ENCODE assay signal across 8 cellular contexts in the genomic region with DNA sequence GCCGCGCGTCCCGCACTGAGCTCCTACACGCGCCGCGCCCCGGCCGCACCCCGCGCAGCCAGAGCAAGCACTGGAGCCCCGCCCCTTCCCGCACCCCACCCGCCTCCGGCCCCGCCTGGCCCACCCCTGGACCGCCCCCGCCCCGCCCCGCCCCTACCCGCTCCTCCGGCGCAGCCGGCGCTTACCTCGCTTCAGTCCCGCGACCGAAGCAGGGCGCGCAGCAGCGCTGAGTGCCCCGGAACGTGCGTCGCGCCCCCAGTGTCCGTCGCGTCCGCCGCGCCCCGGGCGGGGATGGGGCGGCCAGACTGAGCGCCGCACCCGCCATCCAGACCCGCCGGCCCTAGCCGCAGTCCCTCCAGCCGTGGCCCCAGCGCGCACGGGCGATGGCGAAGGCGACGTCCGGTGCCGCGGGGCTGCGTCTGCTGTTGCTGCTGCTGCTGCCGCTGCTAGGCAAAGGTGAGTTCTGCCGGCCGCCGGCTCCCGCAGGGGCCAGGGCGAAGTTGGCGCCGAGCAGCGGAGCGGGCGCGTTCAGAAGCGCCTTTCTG. TPM values are rescaled to one million over a fixed set of nuclear protein-coding genes. Genes with fewer than 3 reads are reported as not detected.
DNase-seq lines count a peak whose midpoint lies in the region; ATAC-seq and TF ChIP-seq lines count a peak whose summit lies in the region.

Gene RET (plus strand): TSS at position 194 of the 545 bp plus-strand sequence. CDS start 190 bp downstream, at position 384.

- H3K9ac ChIP-seq in MM.1S (ENCODE audit: low read length) = no peak within 1 kb of the TSS

- H3K9me2 ChIP-seq in MM.1S (replicated peaks; ENCODE audit: insufficient read depth, low read length) = no peaks in the 10 kb centered on the region

- H3K9me3 Mint-ChIP-seq in stimulated activated effector memory CD8-positive, alpha-beta T cell treated with anti-CD3 and anti-CD28 coated beads, Interleukin-12 subunit alpha, Interleukin-12 subunit beta, amount 100 ng/mL, for 72 hours = no peaks in the 10 kb centered on the region

- no peaks in the 10 kb centered on the region for H3K9me3 ChIP-seq in ascending aorta
- H3K9me3 ChIP-seq in MM.1S (replicated peaks; ENCODE audit: insufficient read depth, low read length) = no peaks in the 10 kb centered on the region

- peak within 1 kb of the TSS; percentile 49 for H3K4me3 Mint-ChIP-seq in stimulated activated effector memory CD8-positive, alpha-beta T cell treated with anti-CD3 and anti-CD28 coated beads, Interleukin-12 subunit alpha, Interleukin-12 subunit beta, amount 100 ng/mL, for 72 hours

- no peaks in the 10 kb centered on the region for H3K36me3 Mint-ChIP-seq in stimulated activated effector memory CD8-positive, alpha-beta T cell treated with anti-CD3 and anti-CD28 coated beads, Interleukin-12 subunit alpha, Interleukin-12 subunit beta, amount 100 ng/mL, for 72 hours

- H3K4me2 ChIP-seq in MM.1S (ENCODE audit: low read depth, low read length) = no peak within 1 kb of the TSS

- no peaks in the 10 kb centered on the region for H3F3A ChIP-seq in MM.1S (ENCODE audit: insufficient read depth, low read length)

- TF ChIP-seq CTCF in ascending aorta (IDR thresholded peaks at IDR 0.05) (no peak), MM.1S (IDR thresholded peaks at IDR 0.05; ENCODE audit: low read length) (no peak)

- no peak within 1 kb of the TSS for H2AFZ ChIP-seq in MM.1S (ENCODE audit: low read length)

- peak; percentile 58 for DNase-seq in AG08396 (ENCODE audit: low spot score)
- DNase-seq in H7 = peak; percentile 99
- no peak for DNase-seq in ascending aorta (ENCODE audit: low spot score in 2 of 2)
- peak; percentile 95 for DNase-seq in iPS-NIHi11 (ENCODE audit: low spot score)
- DNase-seq in stimulated activated effector memory CD8-positive, alpha-beta T cell treated with anti-CD3 and anti-CD28 coated beads, Interleukin-12 subunit alpha, Interleukin-12 subunit beta, amount 100 ng/mL, for 72 hours (ENCODE audit: low spot score in 2 of 2) = peak in 1 of 2 donors; percentile 54
- DNase-seq in MM.1S = no peak
- no peak for DNase-seq in posterior vena cava (ENCODE audit: low spot score)

- peaks cover 0 to 4% of the 10 kb centered on the region in 2 donors for H3K4me1 ChIP-seq in ascending aorta
- H3K4me1 ChIP-seq in MM.1S (ENCODE audit: low read length) = no peaks in the 10 kb centered on the region

- intact Hi-C loops in ascending aorta (cut with DNase I) (no loop called here), posterior vena cava (cut with DNase I) (no loop called here)

- H3K27me3 ChIP-seq in H7 (ENCODE audit: control insufficient read depth, insufficient read depth, low read length) = peaks cover 38% of the 10 kb centered on the region
- H3K27me3 ChIP-seq in ascending aorta = peaks cover 8% of the 10 kb centered on the region
- 0 out of 2 replicates have a peak, but pooled peaks cover 8% of the 10 kb centered on the region for H3K27me3 ChIP-seq in MM.1S (replicated peaks; ENCODE audit: insufficient read depth, low read length)

- H3K4me3 ChIP-seq in H7 (ENCODE audit: insufficient read depth, low read depth, low read length) (peak within 1 kb of the TSS; percentile 66), ascending aorta (peak within 1 kb of the TSS; percentile 50 to 62), MM.1S (ENCODE audit: low read length) (no peak within 1 kb of the TSS)

- no peak within 1 kb of the TSS for H3K27ac Mint-ChIP-seq in stimulated activated effector memory CD8-positive, alpha-beta T cell treated with anti-CD3 and anti-CD28 coated beads, Interleukin-12 subunit alpha, Interleukin-12 subunit beta, amount 100 ng/mL, for 72 hours

- H3K4me1 Mint-ChIP-seq in stimulated activated effector memory CD8-positive, alpha-beta T cell treated with anti-CD3 and anti-CD28 coated beads, Interleukin-12 subunit alpha, Interleukin-12 subunit beta, amount 100 ng/mL, for 72 hours = peaks cover 8% of the 10 kb centered on the region

- H3K36me3 ChIP-seq in H7 (replicated peaks; ENCODE audit: control insufficient read depth, insufficient read depth, low read length) (no peaks in the 10 kb centered on the region), ascending aorta (no peaks in the 10 kb centered on the region), MM.1S (replicated peaks; ENCODE audit: insufficient read depth, low read length) (no peaks in the 10 kb centered on the region)

- H3K79me2 ChIP-seq in MM.1S (ENCODE audit: low read length) = no peaks in the 10 kb centered on the region

- no peaks in the 10 kb centered on the region for H4K20me1 ChIP-seq in MM.1S (ENCODE audit: insufficient read depth, low read length)

- ATAC-seq in stimulated activated effector memory CD8-positive, alpha-beta T cell treated with anti-CD3 and anti-CD28 coated beads, Interleukin-12 subunit alpha, Interleukin-12 subunit beta, amount 100 ng/mL, for 72 hours = peak; percentile 36
- no peak for ATAC-seq in HG03378 (IDR thresholded peaks at IDR 0.05; ENCODE audit: unreplicated experiment)

- H3K27ac ChIP-seq in ascending aorta (no peak within 1 kb of the TSS), MM.1S (ENCODE audit: low read length) (no peak within 1 kb of the TSS)

RNA-seq across cellular contexts. Expression of gene RET, which starts in this region (rescaled TPM):
- 9.7 and 16.0 TPM in 2 replicates for total RNA-seq in H7 (2014; rRNA removed; shearing (Covaris generic))
- total RNA-seq in ascending aorta (not detected), posterior vena cava (1 to 10 TPM; 1.0 to 1.3 TPM)

Comparison
In these comparisons a context has a peak if more than half of its experiments do, and no peak if none do; other contexts are left out.
1. DNase-seq: peak in AG08396 (single experiment), H7 (single experiment) and iPS-NIHi11 (single experiment); none in ascending aorta (0 of 2), MM.1S (single experiment) and posterior vena cava (single experiment).